29 cellular contexts compared by ENCODE assay signal in genomic region chrX:1824855-1825254, GRCh38.
"Had no signal": no experiment of that assay in that cellular context is flagged by ENCODE, and none has a peak within 500 bp of the region (broad histone marks: within the 10 kb centered on the region; RNA-seq: fewer than 3 reads in every experiment).

No MANE protein-coding gene starts in this region.

- H3K9ac ChIP-seq: parathyroid adenoma had no signal

- H3K9me3 ChIP-seq: lower lobe of right lung, neutrophil, right atrium auricular region, right lobe of liver, tibial nerve, upper lobe of left lung, vagina had no signal

- H3K4me3 Mint-ChIP-seq: mesothelial cell of epicardium; naive B cell; natural killer cell; stimulated activated naive CD8-positive, alpha-beta T cell treated with anti-CD3 and anti-CD28 coated beads, Interleukin-15, Interleukin-2, amounts not matched to agents 100 ng/mL and 50 ng/mL, for 24 hours had no signal

- FAIRE-seq: keratinocyte had no signal

- H3K4me1 ChIP-seq: lower lobe of right lung, parathyroid adenoma, right atrium auricular region, right lobe of liver, tibial nerve, upper lobe of left lung, vagina had no signal

- H3K9me3 Mint-ChIP-seq: natural killer cell; stimulated activated naive CD8-positive, alpha-beta T cell treated with anti-CD3 and anti-CD28 coated beads, Interleukin-15, Interleukin-2, amounts not matched to agents 100 ng/mL and 50 ng/mL, for 24 hours had no signal

- H3K36me3 Mint-ChIP-seq: mesothelial cell of epicardium, naive B cell, natural killer cell had no signal

- DNase-seq: hippocampal formation; kidney glomerular epithelial cell; left cardiac atrium; left ventricle myocardium superior; lower lobe of right lung; mammary epithelial cell; mesenchymal stem cell; naive B cell; natural killer cell; occipital lobe; stimulated activated CD4-positive, alpha-beta T cell treated with anti-CD3 and anti-CD28 coated beads, Interleukin-12 subunit alpha, Interleukin-12 subunit beta, amount 100 ng/mL, for 4 hours; stimulated activated CD4-positive, alpha-beta T cell treated with anti-CD3 and anti-CD28 coated beads, Interleukin-15, amount 100 ng/mL, for 24 hours; stimulated activated CD4-positive, alpha-beta T cell treated with anti-CD3 and anti-CD28 coated beads, Interleukin-2, amount 100 ng/mL, for 24 hours; stimulated activated CD4-positive, alpha-beta T cell treated with anti-CD3 and anti-CD28 coated beads, Interleukin-4, amount 100 ng/mL, for 1 hour; stimulated activated naive CD4-positive, alpha-beta T cell; substantia nigra; upper lobe of left lung had no signal

- H3K27ac ChIP-seq: lower lobe of right lung, neutrophil, parathyroid adenoma, right atrium auricular region, right lobe of liver, skin epidermis, tibial nerve, upper lobe of left lung, vagina had no signal

- H3K4me1 Mint-ChIP-seq: mesothelial cell of epicardium, natural killer cell had no signal

- ATAC-seq: left cardiac atrium, left lobe of liver, left ventricle myocardium superior, lower lobe of right lung, natural killer cell, right lobe of liver had no signal

- H3K79me2 ChIP-seq: parathyroid adenoma had no signal

- H3K4me3 ChIP-seq: lower lobe of right lung, right atrium auricular region, right lobe of liver, skin epidermis, tibial nerve, upper lobe of left lung, vagina had no signal

- H3K36me3 ChIP-seq: lower lobe of right lung, neutrophil, right atrium auricular region, right lobe of liver, tibial nerve, upper lobe of left lung, vagina had no signal

- H3K27me3 Mint-ChIP-seq: progenitor cell of endocrine pancreas; stimulated activated naive CD8-positive, alpha-beta T cell treated with anti-CD3 and anti-CD28 coated beads, Interleukin-15, Interleukin-2, amounts not matched to agents 100 ng/mL and 50 ng/mL, for 24 hours had no signal

- H3K27me3 ChIP-seq: neutrophil, right atrium auricular region, right lobe of liver, tibial nerve, upper lobe of left lung, vagina had no signal

- H3K27ac Mint-ChIP-seq: mesothelial cell of epicardium; naive B cell; natural killer cell; progenitor cell of endocrine pancreas; stimulated activated naive CD8-positive, alpha-beta T cell treated with anti-CD3 and anti-CD28 coated beads, Interleukin-15, Interleukin-2, amounts not matched to agents 100 ng/mL and 50 ng/mL, for 24 hours had no signal

- H2AFZ ChIP-seq: parathyroid adenoma had no signal
